ENCODE assay signal across 27 cellular contexts in the genomic region with DNA sequence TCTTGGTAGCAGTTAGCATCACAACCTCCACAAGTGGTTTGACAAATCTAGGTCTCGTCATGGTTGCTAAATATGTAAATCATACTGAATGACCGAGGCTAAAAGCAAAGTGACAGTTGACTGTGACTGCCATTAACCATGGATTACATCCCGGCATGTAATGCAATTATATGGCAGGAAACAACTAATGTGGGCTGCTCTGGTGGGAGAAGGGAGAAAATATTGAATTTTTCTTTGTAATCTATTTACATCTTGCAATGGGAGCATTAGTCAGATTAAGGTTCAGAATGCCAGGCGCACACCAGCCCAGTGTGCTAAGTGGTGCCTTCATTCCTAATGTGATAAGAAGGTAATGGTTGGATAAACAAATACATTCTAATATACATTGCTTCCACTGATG.
"Had no signal": no experiment of that assay in that cellular context is flagged by ENCODE, and none has a peak within 500 bp of the region (broad histone marks: within the 10 kb centered on the region; RNA-seq: fewer than 3 reads in every experiment).

No MANE protein-coding gene starts in this region.

- H3K27me3 ChIP-seq: esophagus squamous epithelium, heart left ventricle, hepatocyte, left lung, neural progenitor cell, right lobe of liver, tibial nerve, upper lobe of left lung, uterus had no signal

- H3K9me3 ChIP-seq: esophagus squamous epithelium, heart left ventricle, left lung, mucosa of descending colon, right lobe of liver, thoracic aorta, tibial nerve, upper lobe of left lung, uterus had no signal

- H3K9ac ChIP-seq: neural progenitor cell, parathyroid adenoma had no signal

- DNase-seq: dermis blood vessel endothelial cell; effector memory CD4-positive, alpha-beta T cell; erythroblast; esophagus squamous epithelium; heart left ventricle; kidney; left lung; mesenchymal stem cell; mucosa of descending colon; naive B cell; right lobe of liver; small intestine; stimulated activated CD4-positive, alpha-beta T cell treated with anti-CD3 and anti-CD28 coated beads, Interleukin-15, amount 100 ng/mL, for 24 hours; stimulated activated CD4-positive, alpha-beta T cell treated with anti-CD3 and anti-CD28 coated beads, Interleukin-2, amount 100 ng/mL, for 48 hours; stimulated activated naive B cell treated with anti-CD40 and anti-IgM and Interleukin-4, amounts not matched to agents 10 μg/mL and 1 μg/mL and 100 μg/mL, for 72 hours; upper lobe of left lung; uterus had no signal

- H3K9me3 Mint-ChIP-seq: mesothelial cell of epicardium; naive B cell; nephron; stimulated activated naive B cell treated with anti-CD40 and anti-IgM and Interleukin-4, amounts not matched to agents 10 μg/mL and 1 μg/mL and 100 μg/mL, for 72 hours; stimulated activated naive CD8-positive, alpha-beta T cell treated with anti-CD3 and anti-CD28 coated beads, Interleukin-15, Interleukin-2, amounts not matched to agents 100 ng/mL and 50 ng/mL, for 24 hours had no signal

- H3K27me3 Mint-ChIP-seq: progenitor cell of endocrine pancreas; stimulated activated naive B cell treated with anti-CD40 and anti-IgM and Interleukin-4, amounts not matched to agents 10 μg/mL and 1 μg/mL and 100 μg/mL, for 72 hours; stimulated activated naive CD8-positive, alpha-beta T cell treated with anti-CD3 and anti-CD28 coated beads, Interleukin-15, Interleukin-2, amounts not matched to agents 100 ng/mL and 50 ng/mL, for 24 hours had no signal

- H3K36me3 ChIP-seq: esophagus squamous epithelium, heart left ventricle, left lung, neural progenitor cell, right lobe of liver, thoracic aorta, tibial nerve, upper lobe of left lung, uterus had no signal

- H3K27ac Mint-ChIP-seq: mesothelial cell of epicardium; naive B cell; nephron; neural progenitor cell; progenitor cell of endocrine pancreas; stimulated activated naive B cell treated with anti-CD40 and anti-IgM and Interleukin-4, amounts not matched to agents 10 μg/mL and 1 μg/mL and 100 μg/mL, for 72 hours; stimulated activated naive CD8-positive, alpha-beta T cell treated with anti-CD3 and anti-CD28 coated beads, Interleukin-15, Interleukin-2, amounts not matched to agents 100 ng/mL and 50 ng/mL, for 24 hours had no signal

- H3K4me3 ChIP-seq: coronary artery, esophagus squamous epithelium, heart left ventricle, hepatocyte, left lung, mucosa of descending colon, neural progenitor cell, right lobe of liver, thoracic aorta, tibial nerve, upper lobe of left lung, uterus had no signal

- H3K4me3 Mint-ChIP-seq: mesothelial cell of epicardium; naive B cell; nephron; neural progenitor cell; stimulated activated naive B cell treated with anti-CD40 and anti-IgM and Interleukin-4, amounts not matched to agents 10 μg/mL and 1 μg/mL and 100 μg/mL, for 72 hours; stimulated activated naive CD8-positive, alpha-beta T cell treated with anti-CD3 and anti-CD28 coated beads, Interleukin-15, Interleukin-2, amounts not matched to agents 100 ng/mL and 50 ng/mL, for 24 hours had no signal

- H3K4me1 ChIP-seq: esophagus squamous epithelium, left lung, neural progenitor cell, parathyroid adenoma, upper lobe of left lung, uterus had no signal

- H3K27ac ChIP-seq: coronary artery, esophagus squamous epithelium, heart left ventricle, hepatocyte, left lung, neural progenitor cell, parathyroid adenoma, right lobe of liver, thoracic aorta, tibial nerve, upper lobe of left lung, uterus had no signal

- H3K36me3 Mint-ChIP-seq: naive B cell; stimulated activated naive B cell treated with anti-CD40 and anti-IgM and Interleukin-4, amounts not matched to agents 10 μg/mL and 1 μg/mL and 100 μg/mL, for 72 hours had no signal

- H2AFZ ChIP-seq: hepatocyte, neural progenitor cell, parathyroid adenoma had no signal

- ATAC-seq: heart left ventricle; left lung; mucosa of descending colon; right lobe of liver; stimulated activated naive B cell treated with anti-CD40 and anti-IgM and Interleukin-4, amounts not matched to agents 10 μg/mL and 1 μg/mL and 100 μg/mL, for 72 hours had no signal

- H3K79me2 ChIP-seq: hepatocyte, parathyroid adenoma had no signal

- H3K4me1 Mint-ChIP-seq: naive B cell; stimulated activated naive B cell treated with anti-CD40 and anti-IgM and Interleukin-4, amounts not matched to agents 10 μg/mL and 1 μg/mL and 100 μg/mL, for 72 hours had no signal

- H3K4me2 ChIP-seq: hepatocyte, neural progenitor cell had no signal
